16 cellular contexts compared by ENCODE assay signal in genomic region chr13:43572601-43573360, GRCh38.
DNase-seq lines count a peak whose midpoint lies in the region; ATAC-seq and TF ChIP-seq lines count a peak whose summit lies in the region.
"Had no signal": no experiment of that assay in that cellular context is flagged by ENCODE, and none has a peak within 500 bp of the region (broad histone marks: within the 10 kb centered on the region; RNA-seq: fewer than 3 reads in every experiment).

No MANE protein-coding gene starts in this region.

- POLR2A ChIA-PET in CD8-positive, alpha-beta T cell (lab: Charles Lee), result no interaction called here

- no peak overlapping the region for H3K27ac Mint-ChIP-seq in CD8-positive, alpha-beta T cell
- H3K27ac Mint-ChIP-seq in activated naive CD4-positive, alpha-beta T cell treated with anti-CD3 and anti-CD28 coated beads for 36 hours, result no peak overlapping the region

- H3K9ac ChIP-seq in SK-N-MC (ENCODE audit: insufficient read length), result no peak overlapping the region
- H3K9ac ChIP-seq: KMS-11 had no signal

- peaks cover 9% of the 10 kb centered on the region for H3K4me1 ChIP-seq in foreskin keratinocyte
- H3K4me1 ChIP-seq in CD8-positive, alpha-beta T cell (ENCODE audit: insufficient read depth, low read length), result no peaks in the 10 kb centered on the region
- H3K4me1 ChIP-seq: colonic mucosa, right atrium auricular region had no signal

- ATAC-seq in foreskin keratinocyte (peak; percentile 84), HG03469 (IDR thresholded peaks at IDR 0.05; ENCODE audit: unreplicated experiment) (no peak)
- no peak for ATAC-seq in CD8-positive, alpha-beta T cell
- ATAC-seq: heart left ventricle had no signal

- H3K4me3 Mint-ChIP-seq in CD8-positive, alpha-beta T cell, result no peak overlapping the region
- H3K4me3 Mint-ChIP-seq in activated naive CD4-positive, alpha-beta T cell treated with anti-CD3 and anti-CD28 coated beads for 36 hours, result no peak overlapping the region

- peaks cover 2% of the 10 kb centered on the region for H3K27me3 Mint-ChIP-seq in CD8-positive, alpha-beta T cell (ENCODE audit: low read depth)
- peaks cover 11% of the 10 kb centered on the region for H3K27me3 Mint-ChIP-seq in activated naive CD4-positive, alpha-beta T cell treated with anti-CD3 and anti-CD28 coated beads for 36 hours (ENCODE audit: low read depth)

- intact Hi-C loops in CD8-positive, alpha-beta T cell (cut with DNase I, micrococcal nuclease), result no loop called here
- intact Hi-C loops in activated naive CD4-positive, alpha-beta T cell treated with anti-CD3 and anti-CD28 coated beads for 36 hours (cut with micrococcal nuclease), result no loop called here

- no peaks in the 10 kb centered on the region for H3K9me3 ChIP-seq in SK-N-MC (ENCODE audit: low read depth, low read length)
- H3K9me3 ChIP-seq in CD8-positive, alpha-beta T cell (ENCODE audit: low read length), result no peaks in the 10 kb centered on the region
- H3K9me3 ChIP-seq: colonic mucosa, heart left ventricle, right atrium auricular region had no signal

- no peaks in the 10 kb centered on the region for H3K27me3 ChIP-seq in foreskin keratinocyte
- no peaks in the 10 kb centered on the region for H3K27me3 ChIP-seq in CD8-positive, alpha-beta T cell (ENCODE audit: insufficient read depth, low read length)
- H3K27me3 ChIP-seq: colonic mucosa, heart left ventricle, right atrium auricular region had no signal

- TF ChIP-seq CTCF in foreskin keratinocyte (conservative IDR thresholded peaks at IDR 0.05), result no peak
- no peak for TF ChIP-seq CTCF in CD8-positive, alpha-beta T cell (IDR thresholded peaks at IDR 0.05)

- H3K4me1 Mint-ChIP-seq in CD8-positive, alpha-beta T cell (ENCODE audit: low read depth), result no peaks in the 10 kb centered on the region
- peaks cover 3% of the 10 kb centered on the region for H3K4me1 Mint-ChIP-seq in activated naive CD4-positive, alpha-beta T cell treated with anti-CD3 and anti-CD28 coated beads for 36 hours (ENCODE audit: low read depth)

- CTCF ChIA-PET in CD8-positive, alpha-beta T cell (lab: Charles Lee), result no interaction called here
- CTCF ChIA-PET in activated naive CD4-positive, alpha-beta T cell treated with anti-CD3 and anti-CD28 coated beads for 36 hours (lab: Charles Lee), result no interaction called here

- peak; percentile 4 for DNase-seq in NCI-H2227 (lab: John Stamatoyannopoulos, UW; ENCODE audit: unreplicated experiment)
- DNase-seq in NCI-H2227 treated with DMSO at 0.1 percent for 48 hours (lab: John Stamatoyannopoulos, UW), result no peak
- DNase-seq in SK-N-MC (ENCODE audit: low read depth, low spot score), result peak; percentile 51
- DNase-seq in foreskin keratinocyte, result peak; percentile 68 to 91
- peak; percentile 56 for DNase-seq in stromal cell of bone marrow (ENCODE audit: low read depth)
- no peak for DNase-seq in CD8-positive, alpha-beta T cell
- no peak for DNase-seq in activated naive CD4-positive, alpha-beta T cell treated with anti-CD3 and anti-CD28 coated beads for 36 hours
- DNase-seq: activated CD4-positive, alpha-beta T cell treated with anti-CD3 and anti-CD28 coated beads for 48 hours; activated effector memory CD4-positive, alpha-beta T cell treated with anti-CD3 and anti-CD28 coated beads, Interleukin-2, amount 50 U/mL, for 16 hours; colonic mucosa; heart left ventricle; NCI-H345 had no signal

- H3K27ac ChIP-seq in SK-N-MC (peak overlapping the region; percentile 84), foreskin keratinocyte (no peak overlapping the region)
- H3K27ac ChIP-seq in CD8-positive, alpha-beta T cell (ENCODE audit: low read depth, low read length), result no peak overlapping the region
- H3K27ac ChIP-seq: 22Rv1, colonic mucosa, heart left ventricle, KMS-11, right atrium auricular region had no signal

- no peaks in the 10 kb centered on the region for H3K36me3 Mint-ChIP-seq in CD8-positive, alpha-beta T cell
- H3K36me3 Mint-ChIP-seq in activated naive CD4-positive, alpha-beta T cell treated with anti-CD3 and anti-CD28 coated beads for 36 hours (ENCODE audit: low read depth), result no peaks in the 10 kb centered on the region

- peak overlapping the region; percentile 61 for H3K4me3 ChIP-seq in SK-N-MC
- H3K4me3 ChIP-seq in CD8-positive, alpha-beta T cell (ENCODE audit: low read depth, low read length), result no peak overlapping the region
- H3K4me3 ChIP-seq: colonic mucosa, heart left ventricle, right atrium auricular region had no signal

- no peaks in the 10 kb centered on the region for H3K9me3 Mint-ChIP-seq in CD8-positive, alpha-beta T cell
- no peaks in the 10 kb centered on the region for H3K9me3 Mint-ChIP-seq in activated naive CD4-positive, alpha-beta T cell treated with anti-CD3 and anti-CD28 coated beads for 36 hours

- H3K36me3 ChIP-seq in SK-N-MC (ENCODE audit: insufficient read depth, low read length), result no peaks in the 10 kb centered on the region
- no peaks in the 10 kb centered on the region for H3K36me3 ChIP-seq in CD8-positive, alpha-beta T cell (ENCODE audit: insufficient read depth, low read length)
- H3K36me3 ChIP-seq: colonic mucosa, heart left ventricle, right atrium auricular region had no signal

Comparison
In these comparisons a context has a peak if more than half of its experiments do, and no peak if none do; other contexts are left out.
1. DNase-seq: peak in NCI-H2227 (single experiment), SK-N-MC (single experiment), foreskin keratinocyte (2 of 2) and stromal cell of bone marrow (single experiment); none in NCI-H2227 treated with DMSO at 0.1 percent for 48 hours (single experiment), CD8-positive, alpha-beta T cell (0 of 7) and activated naive CD4-positive, alpha-beta T cell treated with anti-CD3 and anti-CD28 coated beads for 36 hours (single experiment).